Comparison of ENCODE assay signal across 8 cellular contexts in the genomic region with DNA sequence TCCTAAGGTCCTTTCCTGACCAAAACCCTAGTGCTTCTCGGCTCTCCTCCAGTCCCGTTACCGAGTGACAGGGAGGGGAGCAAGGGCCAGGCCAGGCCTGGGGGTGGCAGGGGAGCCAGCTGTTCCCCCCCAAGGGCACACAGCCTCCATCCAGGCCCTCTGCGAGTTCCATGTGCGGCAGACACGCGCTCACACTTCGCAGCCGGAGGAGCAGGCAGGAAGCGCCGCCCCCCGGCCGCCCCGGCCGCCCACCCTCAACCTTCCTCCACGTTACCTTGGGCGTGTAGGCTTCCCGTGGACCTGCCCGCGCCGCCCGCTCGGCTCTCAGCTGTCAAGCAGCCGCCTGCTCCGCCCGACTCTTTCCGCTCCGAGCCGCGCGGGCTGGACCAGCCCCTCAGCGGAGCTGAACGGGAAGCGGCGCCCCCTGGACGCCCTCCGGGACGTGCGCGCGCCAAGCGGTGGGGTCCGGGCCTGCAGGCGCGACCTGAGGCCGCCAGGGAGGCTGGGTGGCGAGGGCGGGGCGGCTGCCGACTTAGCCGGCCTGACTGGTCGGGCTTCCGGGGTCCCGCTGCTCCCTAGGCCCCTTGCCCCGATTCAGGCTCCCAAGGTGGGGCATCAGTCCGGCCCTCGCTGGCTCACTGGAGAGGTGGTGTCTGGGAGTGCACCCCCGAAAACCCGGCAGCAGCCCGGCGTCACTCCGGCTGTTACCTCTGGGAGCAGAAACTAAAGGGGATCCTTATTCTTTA. TPM values are rescaled to one million over a fixed set of nuclear protein-coding genes. Genes with fewer than 3 reads are reported as not detected.
DNase-seq lines count a peak whose midpoint lies in the region; ATAC-seq and TF ChIP-seq lines count a peak whose summit lies in the region.

A gene with protein sequence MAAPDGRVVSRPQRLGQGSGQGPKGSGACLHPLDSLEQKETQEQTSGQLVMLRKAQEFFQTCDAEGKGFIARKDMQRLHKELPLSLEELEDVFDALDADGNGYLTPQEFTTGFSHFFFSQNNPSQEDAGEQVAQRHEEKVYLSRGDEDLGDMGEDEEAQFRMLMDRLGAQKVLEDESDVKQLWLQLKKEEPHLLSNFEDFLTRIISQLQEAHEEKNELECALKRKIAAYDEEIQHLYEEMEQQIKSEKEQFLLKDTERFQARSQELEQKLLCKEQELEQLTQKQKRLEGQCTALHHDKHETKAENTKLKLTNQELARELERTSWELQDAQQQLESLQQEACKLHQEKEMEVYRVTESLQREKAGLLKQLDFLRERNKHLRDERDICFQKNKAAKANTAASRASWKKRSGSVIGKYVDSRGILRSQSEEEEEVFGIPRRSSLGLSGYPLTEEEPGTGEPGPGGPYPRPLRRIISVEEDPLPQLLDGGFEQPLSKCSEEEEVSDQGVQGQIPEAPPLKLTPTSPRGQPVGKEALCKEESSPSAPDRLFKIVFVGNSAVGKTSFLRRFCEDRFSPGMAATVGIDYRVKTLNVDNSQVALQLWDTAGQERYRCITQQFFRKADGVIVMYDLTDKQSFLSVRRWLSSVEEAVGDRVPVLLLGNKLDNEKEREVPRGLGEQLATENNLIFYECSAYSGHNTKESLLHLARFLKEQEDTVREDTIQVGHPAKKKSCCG (minus strand): TSS at position 369 of the 746 bp plus-strand sequence. CDS start 56,110 bp downstream, outside the sequence.

- H3K4me1 Mint-ChIP-seq in Calu3 (ENCODE audit: low read depth, unreplicated experiment) (peaks cover 17% of the 10 kb centered on the region), T-cell (peaks cover 56 to 66% (median 64%) of the 10 kb centered on the region in 3 donors)

- H3K9me3 Mint-ChIP-seq in Calu3 (ENCODE audit: low read depth, unreplicated experiment) (peaks cover 4% of the 10 kb centered on the region), T-cell (no peaks in the 10 kb centered on the region)

- H3K36me3 Mint-ChIP-seq in Calu3 (ENCODE audit: insufficient read depth, unreplicated experiment) (no peaks in the 10 kb centered on the region), T-cell (peaks cover 6% of the 10 kb centered on the region)

- peak; percentile 76 for TF ChIP-seq CTCF in Calu3 (IDR thresholded peaks at IDR 0.05; ENCODE audit: unreplicated experiment)

- H3K27me3 ChIP-seq in iPS-15b (ENCODE audit: control insufficient read depth, insufficient read depth, low read length): peaks cover 12% of the 10 kb centered on the region

- H3K9me3 ChIP-seq in iPS-15b (ENCODE audit: control insufficient read depth, insufficient read depth, low read length): no peaks in the 10 kb centered on the region

- intact Hi-C loops in Calu3 (cut with micrococcal nuclease; ENCODE audit: unreplicated experiment): no loop called here

- ATAC-seq in GM19463 (IDR thresholded peaks at IDR 0.05; ENCODE audit: unreplicated experiment) (peak; percentile 86), T-cell (replicated peaks in 1 of 4) (peak; percentile 83 to 86 (median 84))

- peak; percentile 85 for DNase-seq in Calu3
- peak; percentile 57 for DNase-seq in HK-2 (ENCODE audit: unreplicated experiment)
- DNase-seq in T-cell: peak; percentile 67 to 88 (median 80)
- DNase-seq in activated naive CD8-positive, alpha-beta T cell treated with anti-CD3 and anti-CD28 coated beads, Interleukin-2, amount 50 U/mL, for 16 hours (ENCODE audit: low read depth, low spot score): peak; percentile 73
- peak; percentile 72 to 75 for DNase-seq in stimulated activated CD4-positive, alpha-beta T cell treated with anti-CD3 and anti-CD28 coated beads, Interleukin-15, amount 100 ng/mL, for 1 hour (ENCODE audit: low read depth in 1 of 2, low spot score in 1 of 2)
- DNase-seq in NCI-H128 (lab: John Stamatoyannopoulos, UW; ENCODE audit: unreplicated experiment): no peak

- H3K9ac ChIP-seq in iPS-15b (ENCODE audit: low read depth, low read length): no peak within 1 kb of the TSS

- H3K4me3 Mint-ChIP-seq in Calu3 (ENCODE audit: low read depth, unreplicated experiment): peak within 1 kb of the TSS; percentile 42
- H3K4me3 Mint-ChIP-seq in T-cell: peak within 1 kb of the TSS; percentile 88 to 96 (median 91)

- no TSS peak for BruUV-seq in Calu3 (replicated peaks; lab: Mats Ljungman, UMichigan)

- H3K4me1 ChIP-seq in iPS-15b (ENCODE audit: control insufficient read depth, insufficient read depth, low read length): peaks cover 4% of the 10 kb centered on the region

- H3K36me3 ChIP-seq in iPS-15b (ENCODE audit: control insufficient read depth, insufficient read depth, low read length): no peaks in the 10 kb centered on the region

- H3K4me3 ChIP-seq in iPS-15b (ENCODE audit: low read depth, low read length): peak within 1 kb of the TSS; percentile 45

- CTCF ChIA-PET in Calu3 (lab: Charles Lee) (interaction anchor here (0.5 to 1.3 kb wide), 2 partner anchors 452 to 877 kb away, joined by 3 to 4 read pairs; no protein-coding TSS in a partner anchor), T-cell (lab: Charles Lee) (interaction anchor here in 1 of 2 donors (0.6 to 1.5 kb wide), 3 partner anchors 24 to 146 kb away, joined by 3 to 9 read pairs (median 3); no protein-coding TSS in a partner anchor)

- peaks cover 42% of the 10 kb centered on the region for H3K27me3 Mint-ChIP-seq in Calu3 (ENCODE audit: unreplicated experiment)
- H3K27me3 Mint-ChIP-seq in T-cell: no peaks in the 10 kb centered on the region

- POLR2A ChIA-PET in T-cell (lab: Charles Lee): interaction anchor here in 1 of 2 donors (0.5 kb wide), 1 partner anchor 26 kb away, joined by 3 read pairs; no protein-coding TSS in a partner anchor

- H3K27ac Mint-ChIP-seq in Calu3 (ENCODE audit: unreplicated experiment) (no peak within 1 kb of the TSS), T-cell (peak within 1 kb of the TSS; percentile 98 to 99)

RNA-seq across cellular contexts. Expression of the gene that starts here (rescaled TPM):
- total RNA-seq in Calu3 (2022): 9.5 and 11.1 TPM in 2 replicates
- total RNA-seq in T-cell: 10 to 100 TPM; 38.3 to 47.0 (median 40.6) TPM
